30 cellular contexts compared by ENCODE assay signal in genomic region chr1:216057080-216057479, GRCh38.
"Had no signal": no experiment of that assay in that cellular context is flagged by ENCODE, and none has a peak within 500 bp of the region (broad histone marks: within the 10 kb centered on the region; RNA-seq: fewer than 3 reads in every experiment).

No MANE protein-coding gene starts in this region.

- H3K9me3 ChIP-seq: adrenal gland, ascending aorta, breast epithelium, colonic mucosa, esophagus squamous epithelium had no signal

- ATAC-seq: activated CD4-positive, CD25-positive, alpha-beta regulatory T cell treated with anti-CD3 and anti-CD28 coated beads, Interleukin-2, amount 50 U/mL, for 24 hours; activated CD8-positive, alpha-beta T cell treated with anti-CD3 and anti-CD28 coated beads for 36 hours; activated T-cell treated with anti-CD3 and anti-CD28 coated beads, Interleukin-2, amount 50 U/mL, for 4 hours; activated T-helper 17 cell treated with anti-CD3 and anti-CD28 coated beads, Interleukin-2, amount 50 U/mL, for 72 hours had no signal

- FAIRE-seq: endometrium, endothelial cell of umbilical vein, frontal cortex had no signal

- H3K4me3 ChIP-seq: adrenal gland, ascending aorta, breast epithelium, cardiac muscle cell, colonic mucosa, esophagus squamous epithelium had no signal

- DNase-seq: activated B cell treated with CpG ODN at 0.5 μM for 24 hours; activated CD4-positive, alpha-beta T cell treated with anti-CD3 and anti-CD28 coated beads for 48 hours; activated CD4-positive, alpha-beta T cell treated with anti-CD3 and anti-CD28 coated beads, Interleukin-2, amount 50 U/mL, for 1 hour; activated CD4-positive, alpha-beta T cell treated with anti-CD3 and anti-CD28 coated beads, Interleukin-2, amount 50 U/mL, for 48 hours; activated CD8-positive, alpha-beta memory T cell treated with anti-CD3 and anti-CD28 coated beads for 24 hours; activated CD8-positive, alpha-beta T cell treated with anti-CD3 and anti-CD28 coated beads for 36 hours; activated effector memory CD4-positive, alpha-beta T cell treated with Interleukin-2 at 50 U/mL for 16 hours; activated gamma-delta T cell treated with Interleukin-2 at 50 U/mL for 16 hours; activated naive CD4-positive, alpha-beta T cell treated with anti-CD3 and anti-CD28 coated beads, Interleukin-2, amount 50 U/mL, for 16 hours; activated naive CD4-positive, alpha-beta T cell treated with Interleukin-2 at 50 U/mL for 16 hours; activated T-cell treated with anti-CD3 and anti-CD28 coated beads, Interleukin-2, amount 50 U/mL, for 4 hours; adrenal gland; central memory CD4-positive, alpha-beta T cell; cerebellar nuclear complex; colonic mucosa; effector CD8-positive, alpha-beta T cell; esophagus squamous epithelium; foreskin fibroblast; head of caudate nucleus; T1000; WERI-Rb-1 had no signal

- H3K27me3 ChIP-seq: adrenal gland, ascending aorta, breast epithelium, cardiac muscle cell, colonic mucosa, esophagus squamous epithelium had no signal

- H3K4me1 ChIP-seq: adrenal gland, ascending aorta, breast epithelium, colonic mucosa, esophagus squamous epithelium had no signal

- H3K36me3 ChIP-seq: adrenal gland, ascending aorta, breast epithelium, cardiac muscle cell, colonic mucosa, esophagus squamous epithelium, WERI-Rb-1 had no signal

- H3K27ac ChIP-seq: adrenal gland, ascending aorta, breast epithelium, cardiac muscle cell, colonic mucosa, epithelial cell of prostate, esophagus squamous epithelium, WERI-Rb-1 had no signal
